Comparison of ENCODE assay signal across 8 cellular contexts in genomic region chr9:95506438-95506691, GRCh38. TPM values are rescaled to one million over a fixed set of nuclear protein-coding genes. Genes with fewer than 3 reads are reported as not detected.
DNase-seq lines count a peak whose midpoint lies in the region; ATAC-seq, FAIRE-seq and TF ChIP-seq lines count a peak whose summit lies in the region.

No MANE protein-coding gene starts in this region.

- H3K4me3 ChIP-seq in DOHH2 (ENCODE audit: low read length) (peak overlapping the region; percentile 91), bronchial epithelial cell (ENCODE audit: low read depth, low read length) (peak overlapping the region; percentile 77), liver (ENCODE audit: low read depth in 1 of 3, low read length in 3 of 3) (peak overlapping the region; percentile 45 to 84 (median 77)), thyroid gland (replicated peaks in 1 of 3) (peak overlapping the region; percentile 55 to 92 (median 87))

- H3F3A ChIP-seq in DOHH2 (ENCODE audit: control insufficient read depth, insufficient read depth): peaks cover 11% of the 10 kb centered on the region

- under 1% methylated on average over 22 of the region's 22 CpGs for WGBS in liver
- 0 to 2% methylated on average over 11 to 14 of the region's 22 CpGs for WGBS in thyroid gland, 2 donors

- peak overlapping the region; percentile 73 for H3K4me2 ChIP-seq in DOHH2 (ENCODE audit: low read length)

- DNase-seq in NOMO-1 treated with DMSO at 0.1 percent for 48 hours (lab: John Stamatoyannopoulos, UW; ENCODE audit: unreplicated experiment): peak; percentile 34
- peak; percentile 21 for DNase-seq in bronchial epithelial cell (ENCODE audit: low read depth)
- DNase-seq in thyroid gland: peak; percentile 40 to 45

- H3K4me1 ChIP-seq in DOHH2 (ENCODE audit: control insufficient read depth, low read length): peaks cover 40% of the 10 kb centered on the region
- H3K4me1 ChIP-seq in liver (ENCODE audit: control insufficient read depth in 4 of 4, insufficient read depth in 4 of 4, low read length in 3 of 4): peaks cover 0 to 25% (median 18%) of the 10 kb centered on the region in 4 donors
- H3K4me1 ChIP-seq in thyroid gland: peaks cover 16 to 22% of the 10 kb centered on the region in 2 donors

- peak overlapping the region; percentile 62 to 63 for H3K9ac ChIP-seq in liver (ENCODE audit: low read depth in 1 of 2, low read length in 2 of 2)

- TF ChIP-seq CTCF in DOHH2 (IDR thresholded peaks at IDR 0.05; ENCODE audit: low read depth, low read length, poor library complexity, severe bottlenecking) (no peak), bronchial epithelial cell (IDR thresholded peaks at IDR 0.05; ENCODE audit: insufficient read depth, low read length, severe bottlenecking) (no peak), liver (IDR thresholded peaks at IDR 0.05; ENCODE audit: low read depth, low read length, missing input control) (no peak), thyroid gland (IDR thresholded peaks at IDR 0.05) (no peak)

- H3K27me3 ChIP-seq in DOHH2 (ENCODE audit: control insufficient read depth, low read length): no peaks in the 10 kb centered on the region
- H3K27me3 ChIP-seq in bronchial epithelial cell (ENCODE audit: control insufficient read depth, insufficient read depth, low read length): no peaks in the 10 kb centered on the region
- no peaks in the 10 kb centered on the region for H3K27me3 ChIP-seq in liver (ENCODE audit: control insufficient read depth in 4 of 4, insufficient read depth in 4 of 4, low read length in 3 of 4)
- no peaks in the 10 kb centered on the region for H3K27me3 ChIP-seq in thyroid gland

- no peaks in the 10 kb centered on the region for H3K9me2 ChIP-seq in DOHH2 (replicated peaks; ENCODE audit: control insufficient read depth, low read length)

- H4K20me1 ChIP-seq in DOHH2 (ENCODE audit: control insufficient read depth, insufficient read depth, low read depth, low read length): peaks cover 15% of the 10 kb centered on the region; the same call in 1 of the 2 replicates

- peaks cover 48% of the 10 kb centered on the region for H3K36me3 ChIP-seq in DOHH2 (ENCODE audit: control insufficient read depth, low read length)
- H3K36me3 ChIP-seq in bronchial epithelial cell (ENCODE audit: control insufficient read depth, insufficient read depth, low read length): no peaks in the 10 kb centered on the region
- H3K36me3 ChIP-seq in liver (ENCODE audit: control insufficient read depth in 4 of 4, insufficient read depth in 3 of 4, low read depth in 1 of 4, low read length in 3 of 4): no peaks in the 10 kb centered on the region
- no peaks in the 10 kb centered on the region for H3K36me3 ChIP-seq in thyroid gland

- peaks cover 78% of the 10 kb centered on the region for H3K79me2 ChIP-seq in DOHH2 (ENCODE audit: control insufficient read depth, low read length)

- no peak for TF ChIP-seq RAD21 in liver (IDR thresholded peaks at IDR 0.05)

- intact Hi-C loops in thyroid gland (cut with DNase I): no loop called here

- no peaks in the 10 kb centered on the region for H3K9me3 ChIP-seq in DOHH2 (ENCODE audit: control insufficient read depth, insufficient read depth, low read length)
- no peaks in the 10 kb centered on the region for H3K9me3 ChIP-seq in liver (ENCODE audit: control insufficient read depth in 4 of 4, low read length in 3 of 4)
- H3K9me3 ChIP-seq in thyroid gland: no peaks in the 10 kb centered on the region

- ATAC-seq in GM21447 (IDR thresholded peaks at IDR 0.05; ENCODE audit: unreplicated experiment) (peak; percentile 15), HG03108 (IDR thresholded peaks at IDR 0.05; ENCODE audit: unreplicated experiment) (no peak), GM19452 (IDR thresholded peaks at IDR 0.05; ENCODE audit: unreplicated experiment) (no peak)

- TF ChIP-seq POLR2A in thyroid gland (IDR thresholded peaks at IDR 0.05): no peak

- peak overlapping the region; percentile 93 for H3K27ac ChIP-seq in DOHH2 (ENCODE audit: low read depth, low read length)
- peak overlapping the region; percentile 84 to 97 for H3K27ac ChIP-seq in liver (ENCODE audit: low read depth in 1 of 2, low read length in 2 of 2)
- H3K27ac ChIP-seq in thyroid gland: peak overlapping the region; percentile 72 to 94 (median 86)

- no peak for FAIRE-seq in bronchial epithelial cell (lab: Jason Lieb, UNC)

TF ChIP-seq in liver, 16 proteins besides CTCF, POLR2A, EP300 and RAD21:
- TF ChIP-seq FOXA1 (IDR thresholded peaks at IDR 0.05) (no peak), RXRA (IDR thresholded peaks at IDR 0.05) (no peak), NR2F2 (IDR thresholded peaks at IDR 0.05) (no peak), REST (IDR thresholded peaks at IDR 0.05) (no peak), HNF4G (IDR thresholded peaks at IDR 0.05) (no peak), FOXA2 (IDR thresholded peaks at IDR 0.05) (no peak), JUND (IDR thresholded peaks at IDR 0.05) (no peak), ATF3 (IDR thresholded peaks at IDR 0.05) (no peak), TAF1 (conservative IDR thresholded peaks at IDR 0.05) (no peak)

RNA-seq across cellular contexts. Expression of gene PTCH1, which starts 10.4 kb away (rescaled TPM):
- total RNA-seq in bronchial epithelial cell (0.64 and 1.6 TPM in 2 replicates), liver (1 to 10 TPM; 1.7 to 2.5 TPM), thyroid gland (100 to 1,000 TPM in 1 of 4 donors, 10 to 100 TPM in 3; 10.7 to 293 (median 16.3) TPM)
- 1 to 10 TPM; 1.2 to 5.0 TPM for polyA plus RNA-seq in liver
